9 cellular contexts compared by ENCODE assay signal in the genomic region with DNA sequence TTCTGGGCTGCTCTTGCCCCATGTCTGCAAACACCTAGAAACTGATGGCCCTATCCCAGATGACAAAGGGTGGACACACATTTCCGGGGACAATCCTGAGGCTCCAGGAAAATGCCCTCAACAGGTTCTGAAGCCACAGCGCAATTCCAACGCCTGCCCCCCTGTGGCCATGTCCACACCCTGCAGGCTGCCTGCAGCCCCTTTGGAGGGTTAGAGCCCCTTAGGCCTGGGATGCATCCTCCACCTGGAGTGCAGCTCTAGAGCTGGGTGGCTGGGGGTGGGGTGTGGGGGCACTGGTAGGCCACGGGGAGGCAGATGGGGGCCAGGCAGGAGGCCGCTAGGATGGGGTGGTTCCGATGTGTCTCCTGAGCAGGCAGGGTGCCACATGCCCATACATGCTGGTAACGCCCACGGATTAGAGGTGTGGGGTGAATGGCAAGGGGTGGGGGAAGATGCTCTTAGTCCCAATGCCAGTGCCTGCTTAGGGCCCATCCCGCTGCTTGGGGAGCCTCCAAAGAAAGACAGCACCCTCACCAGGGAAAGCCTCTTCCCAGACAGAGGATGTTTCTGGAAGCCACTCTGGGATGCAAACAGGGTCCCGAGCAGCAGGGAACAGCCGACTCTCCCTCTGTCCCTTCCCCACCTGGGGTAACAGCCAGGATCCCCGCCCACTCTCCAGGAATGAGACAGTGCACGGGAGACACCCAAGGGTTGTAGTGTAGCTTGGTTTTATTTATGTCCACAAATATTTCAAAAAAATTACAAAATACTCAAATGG. TPM values are rescaled to one million over a fixed set of nuclear protein-coding genes. Genes with fewer than 3 reads are reported as not detected.
A peak's percentile ranks its signal among the peaks of the same experiment; 100 is the strongest.
DNase-seq lines count a peak whose midpoint lies in the region; ATAC-seq and TF ChIP-seq lines count a peak whose summit lies in the region.
"Had no signal": no experiment of that assay in that cellular context is flagged by ENCODE, and none has a peak within 500 bp of the region (broad histone marks: within the 10 kb centered on the region; RNA-seq: fewer than 3 reads in every experiment).

No MANE protein-coding gene starts in this region.

- H3K4me1 ChIP-seq in CD4-positive, alpha-beta memory T cell (ENCODE audit: insufficient read depth, low read length): no peaks in the 10 kb centered on the region
- H3K4me1 ChIP-seq in body of pancreas: peaks cover 5% of the 10 kb centered on the region

- TF ChIP-seq CTCF in body of pancreas (IDR thresholded peaks at IDR 0.05): peak; percentile 40 to 53 (median 51)
- peak; percentile 50 for TF ChIP-seq CTCF in mesothelial cell of epicardium (IDR thresholded peaks at IDR 0.05; ENCODE audit: unreplicated experiment)

- H3K36me3 Mint-ChIP-seq in CD4-positive, alpha-beta memory T cell: peaks cover 21 to 38% of the 10 kb centered on the region in 2 donors
- peaks cover 28% of the 10 kb centered on the region for H3K36me3 Mint-ChIP-seq in mesothelial cell of epicardium

- DNase-seq in CD4-positive, alpha-beta memory T cell: peak in 2 of 5 donors; percentile 12 to 17
- DNase-seq in HuH-7 (ENCODE audit: low spot score) (peak; percentile 80), body of pancreas (peak in 1 of 4 donors; percentile 45), mesothelial cell of epicardium (ENCODE audit: low spot score in 2 of 2, unreplicated experiment in 2 of 2) (peak in 1 of 2 experiments; percentile 60)

- ATAC-seq in body of pancreas (no peak), HG03571 (IDR thresholded peaks at IDR 0.05; ENCODE audit: unreplicated experiment) (no peak), HG02852 (IDR thresholded peaks at IDR 0.05; ENCODE audit: unreplicated experiment) (no peak), HG03196 (IDR thresholded peaks at IDR 0.05; ENCODE audit: unreplicated experiment) (no peak)
- no peak for ATAC-seq in activated CD4-positive, CD25-positive, alpha-beta regulatory T cell treated with anti-CD3 and anti-CD28 coated beads, Interleukin-2, amount 50 U/mL, for 24 hours

- 70 to 78% methylated on average over 10 to 13 of the region's 13 CpGs for WGBS in body of pancreas, 2 donors

- intact Hi-C loops in CD4-positive, alpha-beta memory T cell (cut with micrococcal nuclease): no loop called here
- intact Hi-C loops in body of pancreas (cut with DNase I): no loop called here

- H3K4me1 Mint-ChIP-seq in CD4-positive, alpha-beta memory T cell: peaks cover 2 to 14% (median 3%) of the 10 kb centered on the region in 4 donors
- peaks cover 9% of the 10 kb centered on the region for H3K4me1 Mint-ChIP-seq in mesothelial cell of epicardium

- H3K36me3 ChIP-seq in CD4-positive, alpha-beta memory T cell (ENCODE audit: insufficient read depth, low read length): peaks cover 30% of the 10 kb centered on the region
- H3K36me3 ChIP-seq in body of pancreas (replicated peaks in 1 of 2; ENCODE audit: insufficient read depth in 1 of 2, low read depth in 2 of 2): peaks cover 16 to 25% of the 10 kb centered on the region in 2 donors

- H3K27ac Mint-ChIP-seq in CD4-positive, alpha-beta memory T cell: peak overlapping the region in 4 of 7 donors; percentile 24 to 77 (median 63)
- peak overlapping the region; percentile 59 for H3K27ac Mint-ChIP-seq in mesothelial cell of epicardium

- H3K27me3 Mint-ChIP-seq in CD4-positive, alpha-beta memory T cell: peaks cover 0 to 2% of the 10 kb centered on the region in 2 donors
- no peaks in the 10 kb centered on the region for H3K27me3 Mint-ChIP-seq in mesothelial cell of epicardium (ENCODE audit: low read depth)

- H3K27ac ChIP-seq in CD4-positive, alpha-beta memory T cell (ENCODE audit: low read depth, low read length): no peak overlapping the region
- H3K27ac ChIP-seq in body of pancreas: no peak overlapping the region

- no peak overlapping the region for H3K4me3 ChIP-seq in CD4-positive, alpha-beta memory T cell (ENCODE audit: low read length in 2 of 2)
- H3K4me3 ChIP-seq in body of pancreas: no peak overlapping the region

- no peak overlapping the region for H3K4me3 Mint-ChIP-seq in CD4-positive, alpha-beta memory T cell
- H3K4me3 Mint-ChIP-seq in mesothelial cell of epicardium: no peak overlapping the region

- no peaks in the 10 kb centered on the region for H3K27me3 ChIP-seq in CD4-positive, alpha-beta memory T cell (ENCODE audit: insufficient read depth, low read length)
- no peaks in the 10 kb centered on the region for H3K27me3 ChIP-seq in body of pancreas

- POLR2A ChIA-PET in CD4-positive, alpha-beta memory T cell (lab: Charles Lee; ENCODE audit: partially characterized antibody): interaction anchor here (1.2 kb wide), 1 partner anchor 338 kb away, joined by 3 read pairs; no protein-coding TSS in a partner anchor

- TF ChIP-seq POLR2A in body of pancreas (IDR thresholded peaks at IDR 0.05): no peak

- H3K9me3 ChIP-seq in CD4-positive, alpha-beta memory T cell (ENCODE audit: control insufficient read depth in 1 of 2, low read length in 2 of 2): no peaks in the 10 kb centered on the region
- H3K9me3 ChIP-seq in body of pancreas: no peaks in the 10 kb centered on the region

- CTCF ChIA-PET in CD4-positive, alpha-beta memory T cell (lab: Charles Lee; ENCODE audit: partially characterized antibody): interaction anchor here (1.0 to 5.1 kb wide), 7 partner anchors 24 to 339 kb away, joined by 3 to 100 read pairs (median 7); no protein-coding TSS in a partner anchor

- H3K9me3 Mint-ChIP-seq in CD4-positive, alpha-beta memory T cell: peaks cover 0 to 5% (median 0%) of the 10 kb centered on the region in 8 donors
- no peaks in the 10 kb centered on the region for H3K9me3 Mint-ChIP-seq in mesothelial cell of epicardium

RNA-seq across cellular contexts. Expression of gene SLC45A1, which starts 34.0 kb away (rescaled TPM):
- 1 to 10 TPM in 1 of 2 experiments, under 1 TPM in 1; 0.94 to 1.2 TPM for total RNA-seq in CD4-positive, alpha-beta memory T cell
- under 1 TPM; 0.33 to 0.52 TPM for polyA plus RNA-seq in CD4-positive, alpha-beta memory T cell
- 1 to 10 TPM in 1 of 2 donors, not detected in 1; 1.6 TPM for total RNA-seq in body of pancreas
- total RNA-seq in mesothelial cell of epicardium: 4.1 to 4.9 TPM (median 4.9 TPM) in 3 replicates
- total RNA-seq: HT1080 had no signal
